ENCODE assay signal across 19 cellular contexts in the genomic region with DNA sequence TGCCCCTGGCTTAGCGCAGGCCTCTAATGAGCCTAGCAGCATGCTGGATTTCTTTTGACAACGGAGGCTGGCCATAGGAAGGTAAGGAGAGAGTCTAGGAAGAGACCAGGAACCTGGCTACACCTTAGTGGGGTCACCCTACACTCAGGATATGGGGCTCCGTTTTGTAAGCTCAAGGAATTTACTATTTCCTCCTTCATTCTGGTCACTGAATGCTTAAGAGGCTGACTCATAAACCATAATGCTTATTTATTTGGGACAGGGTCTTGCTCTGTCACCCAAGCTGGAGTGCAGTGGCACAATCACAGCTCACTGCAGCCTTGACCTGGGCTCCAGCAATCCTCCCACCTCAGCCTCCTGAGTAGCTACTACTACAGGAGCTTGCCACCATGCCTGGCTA. TPM values are rescaled to one million over a fixed set of nuclear protein-coding genes. Genes with fewer than 3 reads are reported as not detected.
DNase-seq lines count a peak whose midpoint lies in the region; ATAC-seq and TF ChIP-seq lines count a peak whose summit lies in the region.
"Had no signal": no experiment of that assay in that cellular context is flagged by ENCODE, and none has a peak within 500 bp of the region (broad histone marks: within the 10 kb centered on the region; RNA-seq: fewer than 3 reads in every experiment).

No MANE protein-coding gene starts in this region.

- no peak overlapping the region for H3K27ac Mint-ChIP-seq in type B pancreatic cell

- intact Hi-C loops in PC-3 (cut with micrococcal nuclease): no loop called here

- H3K4me1 ChIP-seq in PC-3 (ENCODE audit: insufficient read depth, low read length): no peaks in the 10 kb centered on the region
- H3K4me1 ChIP-seq: SJCRH30 had no signal

- no peaks in the 10 kb centered on the region for H3K9me2 ChIP-seq in PC-3 (replicated peaks; ENCODE audit: low read length)

- H3K9ac ChIP-seq in PC-3 (ENCODE audit: low read length): no peak overlapping the region
- H3K9ac ChIP-seq: KMS-11 had no signal

- POLR2A ChIA-PET in PC-3 (lab: Charles Lee; ENCODE audit: unreplicated experiment): no interaction called here

- no peaks in the 10 kb centered on the region for H3K36me3 ChIP-seq in PC-3 (ENCODE audit: low read depth, low read length)
- H3K36me3 ChIP-seq: SJCRH30 had no signal

- H4K20me1 ChIP-seq in PC-3 (ENCODE audit: low read length): no peaks in the 10 kb centered on the region

- no peaks in the 10 kb centered on the region for H3K79me2 ChIP-seq in PC-3 (ENCODE audit: low read length)

- peaks cover 8% of the 10 kb centered on the region for H3K36me3 Mint-ChIP-seq in type B pancreatic cell

- H2AFZ ChIP-seq in PC-3 (ENCODE audit: low read length): no peak overlapping the region

- peaks cover 11% of the 10 kb centered on the region for H3K27me3 ChIP-seq in PC-3 (ENCODE audit: low read length)
- H3K27me3 ChIP-seq: SJCRH30 had no signal

- no peak overlapping the region for H3K4me2 ChIP-seq in PC-3 (ENCODE audit: low read length)
- H3K4me2 ChIP-seq: KMS-11 had no signal

- peaks cover 3% of the 10 kb centered on the region for H3K27me3 Mint-ChIP-seq in type B pancreatic cell

- ATAC-seq in PC-3: no peak

- no peak overlapping the region for H3K4me3 Mint-ChIP-seq in type B pancreatic cell
- H3K4me3 Mint-ChIP-seq: CD8-positive, alpha-beta memory T cell had no signal

- DNase-seq in Daoy (ENCODE audit: low read depth) (peak; percentile 24), PC-3 (peak; percentile 19), coronary artery (ENCODE audit: low spot score) (peak; percentile 26), mesenteric fat pad (ENCODE audit: low spot score) (peak; percentile 18), NCI-H345 treated with DMSO at 0.1 percent for 48 hours (lab: John Stamatoyannopoulos, UW; ENCODE audit: unreplicated experiment) (no peak), type B pancreatic cell (ENCODE audit: extremely low spot score, unreplicated experiment) (no peak)
- DNase-seq in stimulated activated CD4-positive, alpha-beta T cell treated with anti-CD3 and anti-CD28 coated beads, Interleukin-4, amount 100 ng/mL, for 1 hour: no peak
- DNase-seq: C1 segment of cervical spinal cord; CD8-positive, alpha-beta memory T cell; DMS53; HCEC 1CT; NCI-H1417; NCI-H187; NCI-H226; NCI-H524 treated with DMSO at 0.1 percent for 48 hours; SJCRH30 had no signal

- TF ChIP-seq CTCF in PC-3 (conservative IDR thresholded peaks at IDR 0.05; ENCODE audit: low read depth, low read length): no peak
- no peak for TF ChIP-seq CTCF in coronary artery (IDR thresholded peaks at IDR 0.05)
- TF ChIP-seq CTCF in type B pancreatic cell (conservative IDR thresholded peaks at IDR 0.05): no peak

- H3K27ac ChIP-seq in PC-3 (ENCODE audit: low read length) (no peak overlapping the region), coronary artery (no peak overlapping the region)
- H3K27ac ChIP-seq: HL-60, KMS-11, RWPE1, SJCRH30 had no signal

- no peaks in the 10 kb centered on the region for H3K9me3 ChIP-seq in PC-3 (ENCODE audit: low read length)
- H3K9me3 ChIP-seq: SJCRH30 had no signal

- CTCF ChIA-PET in PC-3 (lab: Charles Lee): no interaction called here

- no peaks in the 10 kb centered on the region for H3F3A ChIP-seq in PC-3 (ENCODE audit: low read length, unreplicated experiment)

- peaks cover 7% of the 10 kb centered on the region for H3K4me1 Mint-ChIP-seq in type B pancreatic cell (ENCODE audit: unreplicated experiment)

- H3K9me3 Mint-ChIP-seq in type B pancreatic cell: no peaks in the 10 kb centered on the region
- H3K9me3 Mint-ChIP-seq: CD8-positive, alpha-beta memory T cell had no signal

- H3K4me3 ChIP-seq in PC-3 (ENCODE audit: low read length): no peak overlapping the region
- no peak overlapping the region for H3K4me3 ChIP-seq in coronary artery
- H3K4me3 ChIP-seq: SJCRH30 had no signal

- BruUV-seq in PC-3 (replicated peaks; lab: Mats Ljungman, UMichigan): no TSS peak

RNA-seq across cellular contexts. Expression of a gene that starts 38.4 kb away (rescaled TPM):
- total RNA-seq in Daoy (2014; rRNA removed; shearing (Covaris generic)): 4.5 and 4.7 TPM in 2 replicates
- not detected in 2 replicates for total RNA-seq in PC-3 (2014; rRNA removed)
- total RNA-seq in mesenteric fat pad: 0.42 TPM
- total RNA-seq in type B pancreatic cell (ENCODE audit: low replicate concordance): 11.6 and 43.1 TPM in 2 replicates
- total RNA-seq: SJCRH30 had no signal

Comparison
In these comparisons a context has a peak if more than half of its experiments do, and no peak if none do; other contexts are left out.
1. DNase-seq: peak in Daoy (single experiment), PC-3 (single experiment), coronary artery (single experiment) and mesenteric fat pad (single experiment); none in stimulated activated CD4-positive, alpha-beta T cell treated with anti-CD3 and anti-CD28 coated beads, Interleukin-4, amount 100 ng/mL, for 1 hour (single experiment), NCI-H345 treated with DMSO at 0.1 percent for 48 hours (single experiment) and type B pancreatic cell (single experiment).